In genomic region chrX:47361538-47362511, GRCh38 we compare ENCODE assay signal across 8 cellular contexts. TPM values are rescaled to one million over a fixed set of nuclear protein-coding genes. Genes with fewer than 3 reads are reported as not detected.
A peak's percentile ranks its signal among the peaks of the same experiment; 100 is the strongest.
DNase-seq lines count a peak whose midpoint lies in the region; TF ChIP-seq lines count a peak whose summit lies in the region.

No MANE protein-coding gene starts in this region.

- peak overlapping the region; percentile 80 for H3K14ac ChIP-seq in H9 (ENCODE audit: insufficient read depth, low read length)

- H3K4me1 Mint-ChIP-seq in H9 = peaks cover 10 to 16% of the 10 kb centered on the region in 2 experiments

- no peak overlapping the region for H3K56ac ChIP-seq in H9 (ENCODE audit: insufficient read length, low read depth, low read length)

- no peak overlapping the region for H3T11ph ChIP-seq in H9 (ENCODE audit: low read length)

- peak overlapping the region; percentile 91 for H3K27ac ChIP-seq in H9 (ENCODE audit: insufficient read length, low read depth, low read length)
- peak overlapping the region; percentile 63; the same call in 1 of the 2 replicates for H3K27ac ChIP-seq in MM.1S (ENCODE audit: low read length)

- H4K20me1 ChIP-seq in H9 (ENCODE audit: control insufficient read depth, insufficient read depth, insufficient read length) = no peaks in the 10 kb centered on the region
- H4K20me1 ChIP-seq in MM.1S (ENCODE audit: insufficient read depth, low read length) = no peaks in the 10 kb centered on the region

- no peak overlapping the region; the same call in 1 of the 2 replicates for H3K4ac ChIP-seq in H9 (ENCODE audit: low read depth, low read length)

- H3K27ac Mint-ChIP-seq in H9 = peak overlapping the region; percentile 98 to 100 (median 98)

- DNase-seq in activated gamma-delta T cell treated with Interleukin-2 at 50 U/mL for 16 hours = peak; percentile 35
- DNase-seq in activated gamma-delta T cell (lab: John Stamatoyannopoulos, UW) = no peak
- peak; percentile 96 for DNase-seq in H9
- peak; percentile 89 for DNase-seq in MM.1S
- DNase-seq in SK-N-DZ (ENCODE audit: low spot score) = peak; percentile 97
- DNase-seq in dermis blood vessel endothelial cell = peak; percentile 95
- DNase-seq in kidney tubule cell (ENCODE audit: low spot score) = peak; percentile 94
- DNase-seq in stimulated activated CD8-positive, alpha-beta memory T cell treated with anti-CD3 and anti-CD28 coated beads, Interleukin-12 subunit alpha, Interleukin-12 subunit beta, amount 100 ng/mL, for 4 hours (ENCODE audit: low read depth) = peak; percentile 8

- H3K36me3 ChIP-seq in MM.1S (replicated peaks; ENCODE audit: insufficient read depth, low read length) = no peaks in the 10 kb centered on the region

- no peaks in the 10 kb centered on the region for H3K79me2 ChIP-seq in H9 (ENCODE audit: insufficient read depth, low read length)
- H3K79me2 ChIP-seq in MM.1S (ENCODE audit: low read length) = no peaks in the 10 kb centered on the region

- peak overlapping the region; percentile 73 for H3K18ac ChIP-seq in H9 (ENCODE audit: insufficient read length, low read depth, low read length)

- no peaks in the 10 kb centered on the region for H3F3A ChIP-seq in MM.1S (ENCODE audit: insufficient read depth, low read length)

- no peak overlapping the region for H4K8ac ChIP-seq in H9 (replicated peaks; ENCODE audit: insufficient read length, low read depth, low read length)

- peak overlapping the region; percentile 29 for H4K5ac ChIP-seq in H9 (ENCODE audit: insufficient read length, low read depth, low read length)

- H2BK120ac ChIP-seq in H9 (ENCODE audit: low read depth, low read length, poor library complexity, severe bottlenecking) = no peak overlapping the region

- H2BK20ac ChIP-seq in H9 (ENCODE audit: low read depth, low read length, poor library complexity, severe bottlenecking) = no peak overlapping the region

- H3K27me3 ChIP-seq in H9 (ENCODE audit: insufficient read depth, low read length) (no peaks in the 10 kb centered on the region), MM.1S (replicated peaks; ENCODE audit: insufficient read depth, low read length) (no peaks in the 10 kb centered on the region)

- no peaks in the 10 kb centered on the region for H3K9me3 ChIP-seq in H9 (ENCODE audit: control insufficient read depth, low read depth, low read length)
- no peaks in the 10 kb centered on the region for H3K9me3 ChIP-seq in MM.1S (replicated peaks; ENCODE audit: insufficient read depth, low read length)

- H3K4me2 ChIP-seq in H9 (ENCODE audit: insufficient read depth, insufficient read length, low read length) (peak overlapping the region; percentile 78), MM.1S (ENCODE audit: low read depth, low read length) (peak overlapping the region; percentile 40)

- peak overlapping the region; percentile 49; the same call in 1 of the 2 replicates for H3K4me3 ChIP-seq in MM.1S (ENCODE audit: low read length)

- no peak overlapping the region for H2AK5ac ChIP-seq in H9 (ENCODE audit: insufficient read length, low read length)

- H3K4me1 ChIP-seq in H9 (ENCODE audit: insufficient read depth, low read length) (no peaks in the 10 kb centered on the region), MM.1S (ENCODE audit: low read length) (no peaks in the 10 kb centered on the region)

- no peaks in the 10 kb centered on the region for H3K79me1 ChIP-seq in H9 (ENCODE audit: insufficient read depth, low read depth, low read length, poor library complexity, severe bottlenecking)

- H2BK5ac ChIP-seq in H9 (ENCODE audit: insufficient read length, low read length) = peak overlapping the region; percentile 21

- H3K9me2 ChIP-seq in MM.1S (replicated peaks; ENCODE audit: insufficient read depth, low read length) = no peaks in the 10 kb centered on the region

- no peak overlapping the region for H2BK12ac ChIP-seq in H9 (ENCODE audit: insufficient read length, low read depth, low read length)

- H3K9ac ChIP-seq in H9 (ENCODE audit: extremely low read depth, insufficient read length, low read length) (peak overlapping the region; percentile 28), MM.1S (ENCODE audit: low read length) (peak overlapping the region; percentile 16; the same call in 1 of the 2 replicates)

- peaks cover 59 to 70% of the 10 kb centered on the region in 2 experiments for H3K9me3 Mint-ChIP-seq in H9

- WGBS in H9 (ENCODE audit: extremely low coverage, insufficient read length, low lambda C conversion rate) = no CpG with 5 or more reads among the region's 13 CpGs

- peak overlapping the region; percentile 75 to 84 for H3K4me3 Mint-ChIP-seq in H9

- TF ChIP-seq CTCF in H9 (conservative IDR thresholded peaks at IDR 0.05) (no peak; the same call in 2 of the 3 replicates), MM.1S (IDR thresholded peaks at IDR 0.05; ENCODE audit: low read length) (peak; percentile 35)

- H2AFZ ChIP-seq in H9 (ENCODE audit: low read length) (no peak overlapping the region), MM.1S (ENCODE audit: low read length) (peak overlapping the region; percentile 64)

- H3K23me2 ChIP-seq in H9 (ENCODE audit: insufficient read length, low read depth, low read length, poor library complexity, severe bottlenecking) = no peaks in the 10 kb centered on the region

- peaks cover 4% of the 10 kb centered on the region for H3K27me3 Mint-ChIP-seq in H9 (ENCODE audit: low read depth)

- H4K91ac ChIP-seq in H9 (ENCODE audit: insufficient read length, low read depth, low read length) = no peak overlapping the region

- no peak overlapping the region for H3K23ac ChIP-seq in H9 (ENCODE audit: insufficient read length, low read depth, low read length)

- H2BK15ac ChIP-seq in H9 (ENCODE audit: low read depth, low read length) = no peak overlapping the region

- H3K36me3 Mint-ChIP-seq in H9 (ENCODE audit: insufficient read depth in 1 of 3, low read depth in 3 of 3) = peaks cover 0 to 9% (median 0%) of the 10 kb centered on the region in 3 experiments; a peak in 4 of 7 replicates

RNA-seq across cellular contexts. Expression of gene ZNF157, which starts 8.6 kb away (rescaled TPM):
- total RNA-seq in H9 (2021) = 0.81 TPM in 2 replicates
- 1.6 and 2.1 TPM in 2 replicates for polyA plus RNA-seq in SK-N-DZ (2014; cell fraction: cytosol; rRNA removed)
- 1.7 and 3.4 TPM in 2 replicates for polyA plus RNA-seq in SK-N-DZ (2014; cell fraction: nucleus; rRNA removed)
- total RNA-seq in dermis blood vessel endothelial cell = 0.17 TPM in 1 of 2 replicates, not detected in the other
